Comparison of ENCODE assay signal across 14 cellular contexts in the genomic region with DNA sequence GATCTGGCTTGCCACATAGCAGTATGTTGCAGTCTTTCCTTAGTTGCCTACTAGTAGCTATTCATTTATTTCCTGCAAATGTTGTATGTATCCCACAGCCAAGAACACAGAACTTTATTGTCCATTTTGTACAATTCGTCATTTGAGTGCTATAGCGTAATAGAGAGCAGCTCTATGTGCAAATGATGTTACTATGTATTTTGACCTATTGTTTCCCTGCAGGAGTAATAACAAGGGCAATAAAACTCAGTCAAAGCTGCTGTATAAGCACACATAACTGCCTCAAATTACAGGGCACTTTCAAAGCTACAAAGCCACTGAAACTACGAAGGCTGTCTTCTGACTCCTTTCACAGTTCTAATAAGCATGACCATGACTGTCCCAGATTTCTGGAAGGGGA. TPM values are rescaled to one million over a fixed set of nuclear protein-coding genes. Genes with fewer than 3 reads are reported as not detected.
DNase-seq lines count a peak whose midpoint lies in the region; ATAC-seq and TF ChIP-seq lines count a peak whose summit lies in the region.
"Had no signal": no experiment of that assay in that cellular context is flagged by ENCODE, and none has a peak within 500 bp of the region (broad histone marks: within the 10 kb centered on the region; RNA-seq: fewer than 3 reads in every experiment).

No MANE protein-coding gene starts in this region.

- no peaks in the 10 kb centered on the region for H3K9me3 ChIP-seq in tibial nerve
- H3K9me3 ChIP-seq in CD4-positive, alpha-beta T cell (ENCODE audit: control insufficient read depth, low read length) = no peaks in the 10 kb centered on the region
- H3K9me3 ChIP-seq: BLaER1 had no signal

- ATAC-seq in left colon = peak; percentile 97
- ATAC-seq in CD4-positive, alpha-beta T cell (ENCODE audit: poor library complexity) = no peak

- no peak overlapping the region for H3K27ac ChIP-seq in tibial nerve
- H3K27ac ChIP-seq in CD4-positive, alpha-beta T cell (ENCODE audit: low read depth, low read length) = no peak overlapping the region
- H3K27ac ChIP-seq: BLaER1 had no signal

- H3K4me3 Mint-ChIP-seq in activated naive CD4-positive, alpha-beta T cell treated with anti-CD3 and anti-CD28 coated beads, Interleukin-2, amount 10 ng/mL, durations not matched to agents 7 days and 5 days = no peak overlapping the region
- no peak overlapping the region for H3K4me3 Mint-ChIP-seq in CD4-positive, alpha-beta T cell
- H3K4me3 Mint-ChIP-seq: H9 had no signal

- no peaks in the 10 kb centered on the region for H3K36me3 Mint-ChIP-seq in activated naive CD4-positive, alpha-beta T cell treated with anti-CD3 and anti-CD28 coated beads, Interleukin-2, amount 10 ng/mL, durations not matched to agents 7 days and 5 days
- no peaks in the 10 kb centered on the region for H3K36me3 Mint-ChIP-seq in CD4-positive, alpha-beta T cell (ENCODE audit: low read depth)

- in situ Hi-C loops in SK-MEL-5 (cut with HindIII; ENCODE audit: low pct_unique_long_range_greater_than_20kb, low sequenced_read_pairs) = no loop called here

- H3K27me3 ChIP-seq in tibial nerve = peaks cover 0 to 19% of the 10 kb centered on the region in 2 donors
- H3K27me3 ChIP-seq in CD4-positive, alpha-beta T cell (ENCODE audit: control insufficient read depth, insufficient read depth, low read length) = no peaks in the 10 kb centered on the region

- no peak overlapping the region for H3K4me3 ChIP-seq in tibial nerve
- H3K4me3 ChIP-seq: BLaER1 had no signal

- no peaks in the 10 kb centered on the region for H3K9me3 Mint-ChIP-seq in activated naive CD4-positive, alpha-beta T cell treated with anti-CD3 and anti-CD28 coated beads, Interleukin-2, amount 10 ng/mL, durations not matched to agents 7 days and 5 days
- H3K9me3 Mint-ChIP-seq in CD4-positive, alpha-beta T cell = peaks cover 4% of the 10 kb centered on the region

- no peaks in the 10 kb centered on the region for H3K4me1 ChIP-seq in tibial nerve
- H3K4me1 ChIP-seq: BLaER1 had no signal

- no peaks in the 10 kb centered on the region for H3K4me1 Mint-ChIP-seq in activated naive CD4-positive, alpha-beta T cell treated with anti-CD3 and anti-CD28 coated beads, Interleukin-2, amount 10 ng/mL, durations not matched to agents 7 days and 5 days
- H3K4me1 Mint-ChIP-seq in CD4-positive, alpha-beta T cell (ENCODE audit: low read depth) = no peaks in the 10 kb centered on the region
- H3K4me1 Mint-ChIP-seq: H9 had no signal

- intact Hi-C loops in left colon (cut with DNase I, micrococcal nuclease) = no loop called here
- intact Hi-C loops in CD4-positive, alpha-beta T cell (cut with DNase I, micrococcal nuclease) = no loop called here

- no peak for TF ChIP-seq EP300 in tibial nerve (IDR thresholded peaks at IDR 0.05)

- CTCF ChIA-PET in activated naive CD4-positive, alpha-beta T cell treated with anti-CD3 and anti-CD28 coated beads, Interleukin-2, amount 10 ng/mL, durations not matched to agents 7 days and 5 days (lab: Charles Lee) = no interaction called here
- CTCF ChIA-PET in CD4-positive, alpha-beta T cell (lab: Charles Lee) = no interaction called here

- DNase-seq in NCI-H2081 (lab: John Stamatoyannopoulos, UW) = peak; percentile 8 to 59
- no peak for DNase-seq in NCI-H2081 treated with DMSO at 0.1 percent for 48 hours (lab: John Stamatoyannopoulos, UW)
- DNase-seq in SK-MEL-5 (ENCODE audit: low read depth, low spot score) = peak; percentile 0
- no peak for DNase-seq in left colon
- DNase-seq in activated naive CD4-positive, alpha-beta T cell treated with anti-CD3 and anti-CD28 coated beads, Interleukin-2, amount 10 ng/mL, durations not matched to agents 7 days and 5 days = no peak
- no peak for DNase-seq in tibial nerve (ENCODE audit: low spot score in 2 of 2)
- DNase-seq in CD4-positive, alpha-beta T cell = no peak
- DNase-seq: 8988T, AML-193, DMS79, GOT3, H9 had no signal

- H3K27me3 Mint-ChIP-seq in activated naive CD4-positive, alpha-beta T cell treated with anti-CD3 and anti-CD28 coated beads, Interleukin-2, amount 10 ng/mL, durations not matched to agents 7 days and 5 days = no peaks in the 10 kb centered on the region
- H3K27me3 Mint-ChIP-seq in CD4-positive, alpha-beta T cell = no peaks in the 10 kb centered on the region

- TF ChIP-seq CTCF in tibial nerve (IDR thresholded peaks at IDR 0.05) = no peak
- no peak for TF ChIP-seq CTCF in CD4-positive, alpha-beta T cell (IDR thresholded peaks at IDR 0.05)

- H3K27ac Mint-ChIP-seq in activated naive CD4-positive, alpha-beta T cell treated with anti-CD3 and anti-CD28 coated beads, Interleukin-2, amount 10 ng/mL, durations not matched to agents 7 days and 5 days = no peak overlapping the region
- no peak overlapping the region for H3K27ac Mint-ChIP-seq in CD4-positive, alpha-beta T cell
- H3K27ac Mint-ChIP-seq: H9 had no signal

- 55 to 56% methylated on average over 3 of the region's 3 CpGs for WGBS in tibial nerve, 2 donors

- TF ChIP-seq POLR2A in tibial nerve (IDR thresholded peaks at IDR 0.05) = no peak

- POLR2A ChIA-PET in CD4-positive, alpha-beta T cell (lab: Charles Lee) = no interaction called here

- H3K36me3 ChIP-seq in tibial nerve = no peaks in the 10 kb centered on the region
- H3K36me3 ChIP-seq: BLaER1 had no signal

RNA-seq across cellular contexts. Expression of gene NRK, which starts 48.1 kb away (rescaled TPM):
- 0.05 TPM in 1 of 2 replicates, not detected in the other for total RNA-seq in SK-MEL-5 (2014; rRNA removed; shearing (Covaris generic))
- not detected in 2 replicates for polyA plus RNA-seq in SK-MEL-5 (2015; cell fraction: cytosol; rRNA removed)
- not detected in 2 replicates for polyA plus RNA-seq in SK-MEL-5 (2015; cell fraction: nucleus; rRNA removed)
- total RNA-seq in left colon = under 1 TPM; 0.06 to 0.34 TPM
- under 1 TPM; under 0.01 to 0.63 (median 0.30) TPM for total RNA-seq in tibial nerve
- not detected for total RNA-seq in CD4-positive, alpha-beta T cell
- total RNA-seq: G401 had no signal

Comparison
In these comparisons a context has a peak if more than half of its experiments do, and no peak if none do; other contexts are left out.
1. DNase-seq: peak in NCI-H2081 (2 of 2) and SK-MEL-5 (single experiment); none in NCI-H2081 treated with DMSO at 0.1 percent for 48 hours (single experiment), left colon (0 of 2), activated naive CD4-positive, alpha-beta T cell treated with anti-CD3 and anti-CD28 coated beads, Interleukin-2, amount 10 ng/mL, durations not matched to agents 7 days and 5 days (single experiment), tibial nerve (0 of 2) and CD4-positive, alpha-beta T cell (0 of 10).